In the genomic region with DNA sequence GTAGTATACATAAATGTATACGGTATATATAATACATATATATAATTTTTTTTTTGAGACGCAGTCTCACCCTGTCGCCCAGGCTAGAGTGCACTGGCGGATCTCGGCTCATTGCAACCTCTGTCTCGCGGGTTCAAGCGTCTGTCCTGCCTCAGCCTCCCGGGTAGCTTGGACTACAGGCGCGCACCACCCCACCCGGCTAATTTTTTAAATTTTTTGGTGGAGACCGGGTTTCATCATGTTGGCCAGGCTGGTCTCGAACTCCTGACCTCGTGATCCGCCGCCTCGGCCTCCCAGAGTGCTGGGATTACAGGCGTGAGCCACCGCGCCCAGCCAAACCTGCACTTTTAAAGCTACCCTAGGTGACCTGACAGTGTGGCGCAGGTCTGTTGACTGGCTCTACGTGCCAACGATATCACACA, we compare ENCODE assay signal across 9 cellular contexts. TPM values are rescaled to one million over a fixed set of nuclear protein-coding genes. Genes with fewer than 3 reads are reported as not detected.
DNase-seq lines count a peak whose midpoint lies in the region; ATAC-seq, FAIRE-seq and TF ChIP-seq lines count a peak whose summit lies in the region.
"Had no signal": no experiment of that assay in that cellular context is flagged by ENCODE, and none has a peak within 500 bp of the region (broad histone marks: within the 10 kb centered on the region; RNA-seq: fewer than 3 reads in every experiment).

No MANE protein-coding gene starts in this region.

- DNase-seq in CD4-positive, alpha-beta memory T cell = no peak
- DNase-seq in effector memory CD8-positive, alpha-beta T cell = no peak
- DNase-seq in neural progenitor cell (ENCODE audit: low spot score) = no peak
- DNase-seq in stimulated activated CD4-positive, alpha-beta T cell treated with anti-CD3 and anti-CD28 coated beads, Interleukin-1b, Interleukin-23, amount 100 ng/mL, for 48 hours = no peak
- DNase-seq in HTR-8/SVneo (ENCODE audit: insufficient read length, low spot score) = no peak
- no peak for DNase-seq in stimulated activated CD4-positive, alpha-beta T cell treated with anti-CD3 and anti-CD28 coated beads, Interleukin-15, amount 100 ng/mL, for 24 hours

- no peaks in the 10 kb centered on the region for H3K27me3 Mint-ChIP-seq in CD4-positive, alpha-beta memory T cell
- no peaks in the 10 kb centered on the region for H3K27me3 Mint-ChIP-seq in effector memory CD8-positive, alpha-beta T cell
- H3K27me3 Mint-ChIP-seq in neural progenitor cell (ENCODE audit: insufficient read depth, low read depth) = peaks cover 11% of the 10 kb centered on the region

- H3K79me2 ChIP-seq in neural progenitor cell (ENCODE audit: low read depth) = peaks cover 53% of the 10 kb centered on the region

- peaks cover 27% of the 10 kb centered on the region for H3K4me1 ChIP-seq in CD4-positive, alpha-beta memory T cell (ENCODE audit: insufficient read depth, low read length)
- H3K4me1 ChIP-seq in neural progenitor cell = peaks cover 4% of the 10 kb centered on the region

- peak overlapping the region; percentile 73 to 92 for H3K4me3 ChIP-seq in CD4-positive, alpha-beta memory T cell (ENCODE audit: low read length in 2 of 2)
- H3K4me3 ChIP-seq in neural progenitor cell = peak overlapping the region; percentile 96

- H3K9me3 Mint-ChIP-seq in CD4-positive, alpha-beta memory T cell = peaks cover 0 to 4% (median 0%) of the 10 kb centered on the region in 8 donors
- no peaks in the 10 kb centered on the region for H3K9me3 Mint-ChIP-seq in effector memory CD8-positive, alpha-beta T cell
- H3K9me3 Mint-ChIP-seq in neural progenitor cell = no peaks in the 10 kb centered on the region

- H3F3A ChIP-seq in neural progenitor cell (ENCODE audit: low read depth) = peaks cover 11% of the 10 kb centered on the region

- POLR2A ChIA-PET in CD4-positive, alpha-beta memory T cell (lab: Charles Lee; ENCODE audit: partially characterized antibody) = interaction anchor here (0.7 to 4.1 kb wide), 13 partner anchors 9 to 156 kb away, joined by 3 to 20 read pairs (median 3); a partner anchor contains a TSS

- H3K36me3 Mint-ChIP-seq in CD4-positive, alpha-beta memory T cell = peaks cover 7 to 32% of the 10 kb centered on the region in 2 donors
- peaks cover 51% of the 10 kb centered on the region for H3K36me3 Mint-ChIP-seq in effector memory CD8-positive, alpha-beta T cell (ENCODE audit: insufficient read depth)
- peaks cover 3% of the 10 kb centered on the region for H3K36me3 Mint-ChIP-seq in neural progenitor cell

- H3K4me3 Mint-ChIP-seq in CD4-positive, alpha-beta memory T cell = peak overlapping the region; percentile 91 to 95 (median 94)
- H3K4me3 Mint-ChIP-seq in effector memory CD8-positive, alpha-beta T cell = peak overlapping the region; percentile 89 to 90
- peak overlapping the region; percentile 94 for H3K4me3 Mint-ChIP-seq in neural progenitor cell

- peaks cover 11% of the 10 kb centered on the region for H3K36me3 ChIP-seq in CD4-positive, alpha-beta memory T cell (ENCODE audit: insufficient read depth, low read length)
- H3K36me3 ChIP-seq in KOPT-K1 (ENCODE audit: insufficient read depth, low read length) (peaks cover 55% of the 10 kb centered on the region), neural progenitor cell (no peaks in the 10 kb centered on the region)

- H3K27ac ChIP-seq in CD4-positive, alpha-beta memory T cell (ENCODE audit: low read depth, low read length) = peak overlapping the region; percentile 79
- peak overlapping the region; percentile 79 for H3K27ac ChIP-seq in KOPT-K1 (ENCODE audit: low read depth, low read length, poor library complexity, severe bottlenecking)
- no peak overlapping the region for H3K27ac ChIP-seq in neural progenitor cell

- H3K9ac ChIP-seq in neural progenitor cell = peak overlapping the region; percentile 85

- no peak for FAIRE-seq in HTR-8/SVneo (lab: Jason Lieb, UNC)
- FAIRE-seq: endometrium had no signal

- H2AFZ ChIP-seq in neural progenitor cell (replicated peaks) = peak overlapping the region; percentile 83

- H4K20me1 ChIP-seq in neural progenitor cell (ENCODE audit: low read depth) = peaks cover 24% of the 10 kb centered on the region

- CTCF ChIA-PET in CD4-positive, alpha-beta memory T cell (lab: Charles Lee; ENCODE audit: partially characterized antibody) = interaction anchor here (0.8 to 2.2 kb wide), 6 partner anchors 9 to 61 kb away, joined by 3 to 10 read pairs (median 4); no protein-coding TSS in a partner anchor

- peaks cover 16 to 45% (median 26%) of the 10 kb centered on the region in 4 donors for H3K4me1 Mint-ChIP-seq in CD4-positive, alpha-beta memory T cell
- H3K4me1 Mint-ChIP-seq in effector memory CD8-positive, alpha-beta T cell (ENCODE audit: low read depth in 2 of 2) = peaks cover 12 to 24% of the 10 kb centered on the region in 2 donors
- H3K4me1 Mint-ChIP-seq in neural progenitor cell = peaks cover 10% of the 10 kb centered on the region

- no peak for ATAC-seq in effector memory CD8-positive, alpha-beta T cell (replicated peaks)
- ATAC-seq in GM18498 (IDR thresholded peaks at IDR 0.05; ENCODE audit: unreplicated experiment) = no peak

- no peaks in the 10 kb centered on the region for H3K9me3 ChIP-seq in CD4-positive, alpha-beta memory T cell (ENCODE audit: control insufficient read depth in 1 of 2, low read length in 2 of 2)
- H3K9me3 ChIP-seq in KOPT-K1 (ENCODE audit: insufficient read depth, low read length, poor library complexity, severe bottlenecking) (no peaks in the 10 kb centered on the region), neural progenitor cell (ENCODE audit: low read depth) (no peaks in the 10 kb centered on the region)

- no peak for TF ChIP-seq CTCF in neural progenitor cell (IDR thresholded peaks at IDR 0.05)

- H3K4me2 ChIP-seq in neural progenitor cell = peak overlapping the region; percentile 93

- H3K27me3 ChIP-seq in CD4-positive, alpha-beta memory T cell (ENCODE audit: insufficient read depth, low read length) = no peaks in the 10 kb centered on the region
- peaks cover 6% of the 10 kb centered on the region for H3K27me3 ChIP-seq in neural progenitor cell

- intact Hi-C loops in CD4-positive, alpha-beta memory T cell (cut with micrococcal nuclease) = loop anchor here (2.0 to 5.0 kb wide), 3 partner anchors 78 to 607 kb away; a partner anchor contains a TSS

- H3K27ac Mint-ChIP-seq in CD4-positive, alpha-beta memory T cell = peak overlapping the region; percentile 86 to 97 (median 93)
- H3K27ac Mint-ChIP-seq in effector memory CD8-positive, alpha-beta T cell = peak overlapping the region; percentile 84 to 92
- no peak overlapping the region for H3K27ac Mint-ChIP-seq in neural progenitor cell

RNA-seq across cellular contexts. Expression of a gene that starts 0.7 kb away (rescaled TPM):
- total RNA-seq in CD4-positive, alpha-beta memory T cell = 10 to 100 TPM; 38.6 to 54.8 TPM
- 10 to 100 TPM; 34.6 to 34.8 TPM for polyA plus RNA-seq in CD4-positive, alpha-beta memory T cell
- 17.0 and 40.8 TPM in 2 replicates for total RNA-seq in neural progenitor cell (ENCODE audit: low replicate concordance)

RNA-seq across cellular contexts. Expression of a gene that starts 21.3 kb away (rescaled TPM):
- total RNA-seq in CD4-positive, alpha-beta memory T cell = under 1 TPM; 0.11 to 0.29 TPM
- polyA plus RNA-seq in CD4-positive, alpha-beta memory T cell = under 1 TPM in 1 of 2 donors, not detected in 1; 0.16 TPM
- 3.1 and 7.5 TPM in 2 replicates for total RNA-seq in neural progenitor cell (ENCODE audit: low replicate concordance)

RNA-seq across cellular contexts. Expression of a gene that starts 34.5 kb away (rescaled TPM):
- under 1 TPM in 1 of 2 experiments, not detected in 1; 0.08 TPM for total RNA-seq in CD4-positive, alpha-beta memory T cell
- polyA plus RNA-seq in CD4-positive, alpha-beta memory T cell = not detected
- 0.15 and 1.3 TPM in 2 replicates for total RNA-seq in neural progenitor cell (ENCODE audit: low replicate concordance)
